11 cellular contexts compared by ENCODE assay signal in the genomic region with DNA sequence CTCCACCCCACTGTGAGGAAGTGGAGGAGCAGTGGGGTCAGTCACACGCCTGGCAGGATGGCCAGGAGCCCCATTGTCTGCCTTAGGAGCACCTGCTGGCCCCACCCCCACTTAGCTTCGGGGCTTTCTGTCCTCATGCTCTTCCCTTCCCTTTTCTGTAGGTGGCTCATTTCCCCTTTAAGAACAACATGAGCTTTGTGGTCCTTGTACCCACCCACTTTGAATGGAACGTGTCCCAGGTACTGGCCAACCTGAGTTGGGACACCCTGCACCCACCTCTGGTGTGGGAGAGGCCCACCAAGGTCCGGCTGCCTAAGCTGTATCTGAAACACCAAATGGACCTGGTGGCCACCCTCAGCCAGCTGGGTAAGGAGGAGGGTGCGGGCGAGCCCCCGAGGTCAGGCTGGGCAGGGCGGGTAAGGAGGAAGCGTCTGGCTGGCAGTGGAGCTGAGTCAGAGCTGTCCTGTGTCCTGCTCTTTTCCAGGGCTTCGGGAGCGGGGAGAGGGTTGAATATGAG. TPM values are rescaled to one million over a fixed set of nuclear protein-coding genes. Genes with fewer than 3 reads are reported as not detected.
DNase-seq lines count a peak whose midpoint lies in the region; ATAC-seq and TF ChIP-seq lines count a peak whose summit lies in the region.
"Had no signal": no experiment of that assay in that cellular context is flagged by ENCODE, and none has a peak within 500 bp of the region (broad histone marks: within the 10 kb centered on the region; RNA-seq: fewer than 3 reads in every experiment).

No MANE protein-coding gene starts in this region.

- peak overlapping the region in 3 of 4 donors; percentile 34 to 84 (median 77) for H3K4me3 Mint-ChIP-seq in IgD-negative memory B cell
- H3K4me3 Mint-ChIP-seq in activated CD8-positive, alpha-beta memory T cell treated with anti-CD3 and anti-CD28 coated beads, Interleukin-2, amount 10 ng/mL, durations not matched to agents 7 days and 5 days: no peak overlapping the region
- H3K4me3 Mint-ChIP-seq: activated CD4-positive, alpha-beta memory T cell treated with anti-CD3 and anti-CD28 coated beads, Interleukin-2, amount 10 ng/mL, durations not matched to agents 7 days and 5 days had no signal

- peak overlapping the region in 1 of 3 donors; percentile 23 for H3K27ac Mint-ChIP-seq in IgD-negative memory B cell
- H3K27ac Mint-ChIP-seq in activated CD8-positive, alpha-beta memory T cell treated with anti-CD3 and anti-CD28 coated beads, Interleukin-2, amount 10 ng/mL, durations not matched to agents 7 days and 5 days: no peak overlapping the region
- H3K27ac Mint-ChIP-seq: activated CD4-positive, alpha-beta memory T cell treated with anti-CD3 and anti-CD28 coated beads, Interleukin-2, amount 10 ng/mL, durations not matched to agents 7 days and 5 days had no signal

- peak in 1 of 7 experiments; percentile 3 for TF ChIP-seq CTCF in body of pancreas (IDR thresholded peaks at IDR 0.05)

- peak; percentile 13 to 19 for DNase-seq in AML-193 (lab: John Stamatoyannopoulos, UW)
- DNase-seq in body of pancreas: peak in 3 of 4 donors; percentile 65 to 73 (median 66)
- DNase-seq in medulla oblongata (ENCODE audit: extremely low spot score): peak; percentile 60
- no peak for DNase-seq in posterior cingulate gyrus
- no peak for DNase-seq in NCI-H1092 treated with DMSO at 0.1 percent for 48 hours (lab: John Stamatoyannopoulos, UW)
- no peak for DNase-seq in activated CD8-positive, alpha-beta memory T cell treated with anti-CD3 and anti-CD28 coated beads, Interleukin-2, amount 10 ng/mL, durations not matched to agents 7 days and 5 days
- DNase-seq: activated CD4-positive, alpha-beta memory T cell treated with anti-CD3 and anti-CD28 coated beads, Interleukin-2, amount 10 ng/mL, durations not matched to agents 7 days and 5 days; effector memory CD4-positive, alpha-beta T cell had no signal

- peaks cover 2% of the 10 kb centered on the region for H3K36me3 Mint-ChIP-seq in IgD-negative memory B cell
- H3K36me3 Mint-ChIP-seq in activated CD8-positive, alpha-beta memory T cell treated with anti-CD3 and anti-CD28 coated beads, Interleukin-2, amount 10 ng/mL, durations not matched to agents 7 days and 5 days: no peaks in the 10 kb centered on the region

- H3K27me3 ChIP-seq in body of pancreas: no peaks in the 10 kb centered on the region

- peaks cover 8 to 10% (median 9%) of the 10 kb centered on the region in 3 donors for H3K4me1 Mint-ChIP-seq in IgD-negative memory B cell
- H3K4me1 Mint-ChIP-seq in activated CD8-positive, alpha-beta memory T cell treated with anti-CD3 and anti-CD28 coated beads, Interleukin-2, amount 10 ng/mL, durations not matched to agents 7 days and 5 days: no peaks in the 10 kb centered on the region
- H3K4me1 Mint-ChIP-seq: activated CD4-positive, alpha-beta memory T cell treated with anti-CD3 and anti-CD28 coated beads, Interleukin-2, amount 10 ng/mL, durations not matched to agents 7 days and 5 days had no signal

- H3K27me3 Mint-ChIP-seq in IgD-negative memory B cell: peaks cover 1% of the 10 kb centered on the region
- no peaks in the 10 kb centered on the region for H3K27me3 Mint-ChIP-seq in activated CD8-positive, alpha-beta memory T cell treated with anti-CD3 and anti-CD28 coated beads, Interleukin-2, amount 10 ng/mL, durations not matched to agents 7 days and 5 days

- H3K27ac ChIP-seq in body of pancreas: peak overlapping the region in 3 of 4 donors; percentile 62 to 79 (median 78)
- H3K27ac ChIP-seq: parathyroid adenoma had no signal

- H3K4me1 ChIP-seq in body of pancreas: peaks cover 20% of the 10 kb centered on the region
- H3K4me1 ChIP-seq: parathyroid adenoma had no signal

- peak; percentile 72 for ATAC-seq in body of pancreas
- no peak for ATAC-seq in HG03439 (IDR thresholded peaks at IDR 0.05; ENCODE audit: unreplicated experiment)
- ATAC-seq in activated CD8-positive, alpha-beta memory T cell treated with anti-CD3 and anti-CD28 coated beads, Interleukin-2, amount 10 ng/mL, durations not matched to agents 7 days and 5 days: no peak

- intact Hi-C loops in body of pancreas (cut with DNase I) (no loop called here), posterior cingulate gyrus (cut with DNase I) (no loop called here)

- 7 to 16% methylated on average over 5 to 11 of the region's 11 CpGs for WGBS in body of pancreas, 2 donors

- no peak overlapping the region for H3K4me3 ChIP-seq in body of pancreas

- no peaks in the 10 kb centered on the region for H3K9me3 ChIP-seq in body of pancreas

- no peaks in the 10 kb centered on the region for H3K36me3 ChIP-seq in body of pancreas (replicated peaks in 1 of 2; ENCODE audit: insufficient read depth in 1 of 2, low read depth in 2 of 2)

- CTCF ChIA-PET in activated CD8-positive, alpha-beta memory T cell treated with anti-CD3 and anti-CD28 coated beads, Interleukin-2, amount 10 ng/mL, durations not matched to agents 7 days and 5 days (lab: Charles Lee): interaction anchor here (1.4 to 1.9 kb wide), 2 partner anchors 15 to 31 kb away, joined by 3 to 5 read pairs; no protein-coding TSS in a partner anchor

- peak in 2 of 3 donors; percentile 51 to 56 for TF ChIP-seq POLR2A in body of pancreas (IDR thresholded peaks at IDR 0.05)

- H3K9me3 Mint-ChIP-seq in IgD-negative memory B cell: no peaks in the 10 kb centered on the region
- H3K9me3 Mint-ChIP-seq in activated CD8-positive, alpha-beta memory T cell treated with anti-CD3 and anti-CD28 coated beads, Interleukin-2, amount 10 ng/mL, durations not matched to agents 7 days and 5 days (ENCODE audit: low read depth): no peaks in the 10 kb centered on the region
- H3K9me3 Mint-ChIP-seq: activated CD4-positive, alpha-beta memory T cell treated with anti-CD3 and anti-CD28 coated beads, Interleukin-2, amount 10 ng/mL, durations not matched to agents 7 days and 5 days had no signal

RNA-seq across cellular contexts. Expression of a gene that starts 9.4 kb away (rescaled TPM):
- polyA plus RNA-seq in IgD-negative memory B cell: 8.3 TPM
- total RNA-seq in body of pancreas: 100 to 1,000 TPM; 146 to 194 TPM
- total RNA-seq in activated CD8-positive, alpha-beta memory T cell treated with anti-CD3 and anti-CD28 coated beads, Interleukin-2, amount 10 ng/mL, durations not matched to agents 7 days and 5 days: 1 to 10 TPM in 1 of 2 experiments, under 1 TPM in 1; 0.93 to 1.1 TPM
- total RNA-seq: activated CD4-positive, alpha-beta memory T cell treated with anti-CD3 and anti-CD28 coated beads, Interleukin-2, amount 10 ng/mL, durations not matched to agents 7 days and 5 days had no signal

RNA-seq across cellular contexts. Expression of a gene that starts 9.8 kb away (rescaled TPM):
- polyA plus RNA-seq in IgD-negative memory B cell: 1.2 TPM
- total RNA-seq in body of pancreas: 1 to 10 TPM; 5.9 to 8.8 TPM
- total RNA-seq in activated CD8-positive, alpha-beta memory T cell treated with anti-CD3 and anti-CD28 coated beads, Interleukin-2, amount 10 ng/mL, durations not matched to agents 7 days and 5 days: under 1 TPM; 0.18 to 0.19 TPM

RNA-seq across cellular contexts. Expression of a gene that starts 28.0 kb away (rescaled TPM):
- polyA plus RNA-seq in IgD-negative memory B cell: 21.6 TPM
- 10 to 100 TPM; 15.6 to 31.6 TPM for total RNA-seq in body of pancreas
- total RNA-seq in activated CD8-positive, alpha-beta memory T cell treated with anti-CD3 and anti-CD28 coated beads, Interleukin-2, amount 10 ng/mL, durations not matched to agents 7 days and 5 days: 10 to 100 TPM; 28.7 to 32.1 TPM

RNA-seq across cellular contexts. Expression of a gene that starts 42.3 kb away (rescaled TPM):
- polyA plus RNA-seq in IgD-negative memory B cell: not detected
- total RNA-seq in body of pancreas: 1 to 10 TPM; 1.6 to 2.6 TPM
- total RNA-seq in activated CD8-positive, alpha-beta memory T cell treated with anti-CD3 and anti-CD28 coated beads, Interleukin-2, amount 10 ng/mL, durations not matched to agents 7 days and 5 days: under 1 TPM; 0.20 to 0.28 TPM

Comparison
In these comparisons a context has a peak if more than half of its experiments do, and no peak if none do; other contexts are left out.
1. DNase-seq: peak in AML-193 (2 of 2), body of pancreas (3 of 4) and medulla oblongata (single experiment); none in posterior cingulate gyrus (0 of 10), NCI-H1092 treated with DMSO at 0.1 percent for 48 hours (single experiment) and activated CD8-positive, alpha-beta memory T cell treated with anti-CD3 and anti-CD28 coated beads, Interleukin-2, amount 10 ng/mL, durations not matched to agents 7 days and 5 days (single experiment).
2. RNA of a gene that starts 9.4 kb away (total RNA-seq): 146 to 194 TPM in body of pancreas; 0.93 to 1.1 TPM in activated CD8-positive, alpha-beta memory T cell treated with anti-CD3 and anti-CD28 coated beads, Interleukin-2, amount 10 ng/mL, durations not matched to agents 7 days and 5 days; every median in the first group is over 10 times any median in the second.
3. RNA of a gene that starts 9.8 kb away (total RNA-seq): 5.9 to 8.8 TPM in body of pancreas; 0.18 to 0.19 TPM in activated CD8-positive, alpha-beta memory T cell treated with anti-CD3 and anti-CD28 coated beads, Interleukin-2, amount 10 ng/mL, durations not matched to agents 7 days and 5 days; every median in the first group is over 4 times any median in the second.